ENCODE assay signal across 1 cellular context in the genomic region with DNA sequence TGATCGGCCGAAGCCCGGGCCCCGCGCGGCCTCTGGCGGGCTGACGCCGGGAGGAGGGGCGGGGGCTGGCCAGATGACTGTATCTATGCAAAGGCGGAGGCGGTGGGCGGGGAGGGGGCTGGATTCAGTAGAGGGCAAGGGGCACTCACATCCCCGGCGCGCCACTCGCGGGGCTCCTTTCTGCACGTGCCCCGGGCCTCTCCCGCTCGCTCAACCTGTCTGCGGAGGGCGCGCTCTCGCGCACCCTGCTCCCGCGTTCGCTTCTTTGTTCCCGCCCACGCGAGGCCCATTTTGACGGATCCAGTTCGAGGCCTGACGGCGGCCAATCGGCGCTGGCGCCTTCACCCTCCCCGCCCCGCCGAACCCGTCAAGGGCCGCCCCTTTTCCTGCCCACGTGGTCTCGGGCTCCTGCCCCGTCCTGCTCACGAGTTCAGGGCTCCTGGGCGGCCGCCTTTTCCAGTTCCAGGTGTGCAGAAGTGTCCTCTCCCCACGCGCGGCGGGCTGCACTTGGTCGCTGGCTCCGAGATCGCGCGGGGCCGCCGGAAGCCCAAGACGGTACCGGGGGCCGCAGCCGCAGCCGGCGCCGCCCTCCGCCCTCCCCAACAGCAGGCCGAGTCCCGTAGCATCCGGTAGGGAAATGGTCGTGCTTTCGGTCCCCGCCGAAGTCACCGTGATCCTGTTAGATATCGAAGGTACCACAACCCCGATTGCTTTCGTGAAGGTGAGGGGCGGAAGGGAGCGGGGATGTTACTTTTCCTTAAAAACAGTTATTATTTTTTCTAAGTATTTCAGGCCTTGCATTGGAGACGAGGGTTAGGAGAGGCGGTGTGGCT.
TF ChIP-seq lines count a peak whose summit lies in the region.

ENOPH1 (plus strand) TSS at position 398 of the 833 bp plus-strand sequence; CDS start at position 638, 240 bp downstream.
HNRNPDL (minus strand) TSS at position 270 of the 833 bp plus-strand sequence. CDS start 772 bp downstream, outside the sequence.

TF ChIP-seq in HepG2, 621 proteins besides CTCF, POLR2A, EP300 and RAD21 (continued from another document and continues in another):
- TF ChIP-seq ZBTB49 (CRISPR knock-in tag; IDR thresholded peaks at IDR 0.05; ENCODE audit: borderline replicate concordance) (no peak), ZNF570 (CRISPR knock-in tag; IDR thresholded peaks at IDR 0.05; ENCODE audit: borderline replicate concordance) (peak; percentile 70), TBP (CRISPR knock-in tag; IDR thresholded peaks at IDR 0.05) (no peak), ZBTB34 (CRISPR knock-in tag; IDR thresholded peaks at IDR 0.05) (peak; percentile 83), HDAC1 (CRISPR knock-in tag; IDR thresholded peaks at IDR 0.05) (peak; percentile 91), ZNF446 (CRISPR knock-in tag; IDR thresholded peaks at IDR 0.05) (no peak; the same call in 1 of the 2 replicates), PAXIP1 (CRISPR knock-in tag; conservative IDR thresholded peaks at IDR 0.05) (peak; percentile 64), CSRNP1 (CRISPR knock-in tag; IDR thresholded peaks at IDR 0.05) (peak; percentile 99), SP2 (CRISPR knock-in tag; IDR thresholded peaks at IDR 0.05) (peak; percentile 82), IRF2 (CRISPR knock-in tag; IDR thresholded peaks at IDR 0.05) (peak; percentile 47; the same call in 1 of the 2 replicates), ZNF468 (CRISPR knock-in tag; IDR thresholded peaks at IDR 0.05) (peak; percentile 91; the same call in 1 of the 2 replicates), NFKB2 (CRISPR knock-in tag; IDR thresholded peaks at IDR 0.05; ENCODE audit: borderline replicate concordance) (peak; percentile 90), HMG20A (CRISPR knock-in tag; IDR thresholded peaks at IDR 0.05; ENCODE audit: borderline replicate concordance) (no peak), HMGA1 (CRISPR knock-in tag; conservative IDR thresholded peaks at IDR 0.05) (no peak), NFATC3 (CRISPR knock-in tag; IDR thresholded peaks at IDR 0.05) (peak; percentile 78; the same call in 1 of the 2 replicates)
- TF ChIP-seq, protein P1, sequence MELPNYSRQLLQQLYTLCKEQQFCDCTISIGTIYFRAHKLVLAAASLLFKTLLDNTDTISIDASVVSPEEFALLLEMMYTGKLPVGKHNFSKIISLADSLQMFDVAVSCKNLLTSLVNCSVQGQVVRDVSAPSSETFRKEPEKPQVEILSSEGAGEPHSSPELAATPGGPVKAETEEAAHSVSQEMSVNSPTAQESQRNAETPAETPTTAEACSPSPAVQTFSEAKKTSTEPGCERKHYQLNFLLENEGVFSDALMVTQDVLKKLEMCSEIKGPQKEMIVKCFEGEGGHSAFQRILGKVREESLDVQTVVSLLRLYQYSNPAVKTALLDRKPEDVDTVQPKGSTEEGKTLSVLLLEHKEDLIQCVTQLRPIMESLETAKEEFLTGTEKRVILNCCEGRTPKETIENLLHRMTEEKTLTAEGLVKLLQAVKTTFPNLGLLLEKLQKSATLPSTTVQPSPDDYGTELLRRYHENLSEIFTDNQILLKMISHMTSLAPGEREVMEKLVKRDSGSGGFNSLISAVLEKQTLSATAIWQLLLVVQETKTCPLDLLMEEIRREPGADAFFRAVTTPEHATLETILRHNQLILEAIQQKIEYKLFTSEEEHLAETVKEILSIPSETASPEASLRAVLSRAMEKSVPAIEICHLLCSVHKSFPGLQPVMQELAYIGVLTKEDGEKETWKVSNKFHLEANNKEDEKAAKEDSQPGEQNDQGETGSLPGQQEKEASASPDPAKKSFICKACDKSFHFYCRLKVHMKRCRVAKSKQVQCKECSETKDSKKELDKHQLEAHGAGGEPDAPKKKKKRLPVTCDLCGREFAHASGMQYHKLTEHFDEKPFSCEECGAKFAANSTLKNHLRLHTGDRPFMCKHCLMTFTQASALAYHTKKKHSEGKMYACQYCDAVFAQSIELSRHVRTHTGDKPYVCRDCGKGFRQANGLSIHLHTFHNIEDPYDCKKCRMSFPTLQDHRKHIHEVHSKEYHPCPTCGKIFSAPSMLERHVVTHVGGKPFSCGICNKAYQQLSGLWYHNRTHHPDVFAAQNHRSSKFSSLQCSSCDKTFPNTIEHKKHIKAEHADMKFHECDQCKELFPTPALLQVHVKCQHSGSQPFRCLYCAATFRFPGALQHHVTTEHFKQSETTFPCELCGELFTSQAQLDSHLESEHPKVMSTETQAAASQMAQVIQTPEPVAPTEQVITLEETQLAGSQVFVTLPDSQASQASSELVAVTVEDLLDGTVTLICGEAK (IDR thresholded peaks at IDR 0.05) = no peak
- TF ChIP-seq, protein P1 (CRISPR knock-in tag; IDR thresholded peaks at IDR 0.05) = peak; percentile 63
- TF ChIP-seq, protein P2, sequence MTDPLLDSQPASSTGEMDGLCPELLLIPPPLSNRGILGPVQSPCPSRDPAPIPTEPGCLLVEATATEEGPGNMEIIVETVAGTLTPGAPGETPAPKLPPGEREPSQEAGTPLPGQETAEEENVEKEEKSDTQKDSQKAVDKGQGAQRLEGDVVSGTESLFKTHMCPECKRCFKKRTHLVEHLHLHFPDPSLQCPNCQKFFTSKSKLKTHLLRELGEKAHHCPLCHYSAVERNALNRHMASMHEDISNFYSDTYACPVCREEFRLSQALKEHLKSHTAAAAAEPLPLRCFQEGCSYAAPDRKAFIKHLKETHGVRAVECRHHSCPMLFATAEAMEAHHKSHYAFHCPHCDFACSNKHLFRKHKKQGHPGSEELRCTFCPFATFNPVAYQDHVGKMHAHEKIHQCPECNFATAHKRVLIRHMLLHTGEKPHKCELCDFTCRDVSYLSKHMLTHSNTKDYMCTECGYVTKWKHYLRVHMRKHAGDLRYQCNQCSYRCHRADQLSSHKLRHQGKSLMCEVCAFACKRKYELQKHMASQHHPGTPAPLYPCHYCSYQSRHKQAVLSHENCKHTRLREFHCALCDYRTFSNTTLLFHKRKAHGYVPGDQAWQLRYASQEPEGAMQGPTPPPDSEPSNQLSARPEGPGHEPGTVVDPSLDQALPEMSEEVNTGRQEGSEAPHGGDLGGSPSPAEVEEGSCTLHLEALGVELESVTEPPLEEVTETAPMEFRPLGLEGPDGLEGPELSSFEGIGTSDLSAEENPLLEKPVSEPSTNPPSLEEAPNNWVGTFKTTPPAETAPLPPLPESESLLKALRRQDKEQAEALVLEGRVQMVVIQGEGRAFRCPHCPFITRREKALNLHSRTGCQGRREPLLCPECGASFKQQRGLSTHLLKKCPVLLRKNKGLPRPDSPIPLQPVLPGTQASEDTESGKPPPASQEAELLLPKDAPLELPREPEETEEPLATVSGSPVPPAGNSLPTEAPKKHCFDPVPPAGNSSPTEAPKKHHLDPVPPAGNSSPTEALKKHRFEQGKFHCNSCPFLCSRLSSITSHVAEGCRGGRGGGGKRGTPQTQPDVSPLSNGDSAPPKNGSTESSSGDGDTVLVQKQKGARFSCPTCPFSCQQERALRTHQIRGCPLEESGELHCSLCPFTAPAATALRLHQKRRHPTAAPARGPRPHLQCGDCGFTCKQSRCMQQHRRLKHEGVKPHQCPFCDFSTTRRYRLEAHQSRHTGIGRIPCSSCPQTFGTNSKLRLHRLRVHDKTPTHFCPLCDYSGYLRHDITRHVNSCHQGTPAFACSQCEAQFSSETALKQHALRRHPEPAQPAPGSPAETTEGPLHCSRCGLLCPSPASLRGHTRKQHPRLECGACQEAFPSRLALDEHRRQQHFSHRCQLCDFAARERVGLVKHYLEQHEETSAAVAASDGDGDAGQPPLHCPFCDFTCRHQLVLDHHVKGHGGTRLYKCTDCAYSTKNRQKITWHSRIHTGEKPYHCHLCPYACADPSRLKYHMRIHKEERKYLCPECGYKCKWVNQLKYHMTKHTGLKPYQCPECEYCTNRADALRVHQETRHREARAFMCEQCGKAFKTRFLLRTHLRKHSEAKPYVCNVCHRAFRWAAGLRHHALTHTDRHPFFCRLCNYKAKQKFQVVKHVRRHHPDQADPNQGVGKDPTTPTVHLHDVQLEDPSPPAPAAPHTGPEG (CRISPR knock-in tag; IDR thresholded peaks at IDR 0.05) = peak; percentile 44; the same call in 1 of the 2 replicates
